13 cellular contexts compared by ENCODE assay signal in the genomic region with DNA sequence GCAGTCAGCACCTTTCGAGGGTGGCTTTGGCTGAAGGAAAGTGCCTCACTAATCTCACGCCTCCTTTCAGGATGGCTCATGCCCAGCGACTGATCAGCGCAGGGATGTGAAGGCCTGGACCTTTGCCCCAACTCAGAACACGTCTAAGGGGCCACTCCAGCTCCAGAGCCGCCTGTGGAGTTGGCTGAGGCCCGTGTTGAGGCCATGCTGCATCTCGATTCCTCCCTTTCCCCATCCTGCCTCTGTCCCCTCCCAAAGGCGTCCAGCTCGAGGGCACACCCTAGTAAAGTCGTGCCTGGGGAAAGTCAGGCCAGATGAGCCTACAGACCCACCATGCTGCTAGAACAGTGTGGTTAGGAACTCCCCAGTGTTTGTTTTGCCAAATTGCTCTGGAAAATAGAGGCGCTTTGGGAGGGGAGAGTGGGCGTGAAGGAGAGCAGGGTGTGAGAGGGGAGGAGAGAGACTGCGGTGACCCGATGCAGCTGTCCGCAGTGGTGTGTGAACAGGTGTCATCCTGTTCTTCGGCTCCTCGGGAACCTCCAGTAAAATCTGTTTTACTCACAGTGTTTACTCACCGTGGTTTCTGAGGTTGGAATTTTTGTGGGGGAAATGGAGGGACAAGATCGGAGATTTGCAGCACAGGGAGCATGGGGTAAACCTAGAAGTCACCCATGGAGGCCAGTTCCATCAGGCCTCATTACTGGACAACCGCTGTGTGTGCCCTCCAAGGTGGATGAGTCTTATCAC.
DNase-seq lines count a peak whose midpoint lies in the region; ATAC-seq and TF ChIP-seq lines count a peak whose summit lies in the region.
"Had no signal": no experiment of that assay in that cellular context is flagged by ENCODE, and none has a peak within 500 bp of the region (broad histone marks: within the 10 kb centered on the region; RNA-seq: fewer than 3 reads in every experiment).

No MANE protein-coding gene starts in this region.

- no peak for TF ChIP-seq POLR2A in uterus (IDR thresholded peaks at IDR 0.05)

- no peak overlapping the region for H3K4me3 ChIP-seq in uterus

- H3K4me1 ChIP-seq in uterus: no peaks in the 10 kb centered on the region
- H3K4me1 ChIP-seq: parathyroid adenoma had no signal

- no peaks in the 10 kb centered on the region for H3K9me3 ChIP-seq in uterus

- H3K27ac ChIP-seq in uterus: peak overlapping the region in 1 of 2 donors; percentile 18
- H3K27ac ChIP-seq: parathyroid adenoma had no signal

- CTCF ChIA-PET in GM10248 (lab: Yijun Ruan, JAX): no interaction called here

- peak; percentile 64; the same call in 2 of the 3 replicates for ATAC-seq in SK-N-SH treated with all-trans-retinoic acid at 6 μM for 48 hours

- no peaks in the 10 kb centered on the region for H3K36me3 ChIP-seq in uterus

- intact Hi-C loops in uterus (cut with DNase I; ENCODE audit: low total_unique reads): no loop called here

- TF ChIP-seq CTCF in uterus (IDR thresholded peaks at IDR 0.05) (no peak), GM10248 (IDR thresholded peaks at IDR 0.05; ENCODE audit: control extremely low read depth, extremely low read depth, low read depth, missing control alignments) (no peak)

- DNase-seq in AG20443 (ENCODE audit: low spot score): peak; percentile 34
- DNase-seq in HT-29 (ENCODE audit: low spot score): peak; percentile 6
- peak; percentile 98 for DNase-seq in myocyte (ENCODE audit: low read depth)
- no peak for DNase-seq in NCI-H187 (lab: John Stamatoyannopoulos, UW)
- DNase-seq in Kasumi-1 (lab: John Stamatoyannopoulos, UW): no peak
- no peak for DNase-seq in uterus
- no peak for DNase-seq in GM10248 (ENCODE audit: extremely low spot score)
- DNase-seq: activated CD4-positive, alpha-beta T cell treated with anti-CD3 and anti-CD28 coated beads, Interleukin-2, amount 50 U/mL, for 48 hours; AML-193; mesendoderm; NCI-H1694 treated with DMSO at 0.1 percent for 48 hours had no signal

- POLR2A ChIA-PET in GM10248 (lab: Yijun Ruan, JAX): no interaction called here

- no peaks in the 10 kb centered on the region for H3K27me3 ChIP-seq in uterus

TF ChIP-seq in SK-N-SH treated with all-trans-retinoic acid at 6 μM for 48 hours, 23 proteins besides CTCF, POLR2A, EP300 and RAD21:
- TF ChIP-seq, protein P1, sequence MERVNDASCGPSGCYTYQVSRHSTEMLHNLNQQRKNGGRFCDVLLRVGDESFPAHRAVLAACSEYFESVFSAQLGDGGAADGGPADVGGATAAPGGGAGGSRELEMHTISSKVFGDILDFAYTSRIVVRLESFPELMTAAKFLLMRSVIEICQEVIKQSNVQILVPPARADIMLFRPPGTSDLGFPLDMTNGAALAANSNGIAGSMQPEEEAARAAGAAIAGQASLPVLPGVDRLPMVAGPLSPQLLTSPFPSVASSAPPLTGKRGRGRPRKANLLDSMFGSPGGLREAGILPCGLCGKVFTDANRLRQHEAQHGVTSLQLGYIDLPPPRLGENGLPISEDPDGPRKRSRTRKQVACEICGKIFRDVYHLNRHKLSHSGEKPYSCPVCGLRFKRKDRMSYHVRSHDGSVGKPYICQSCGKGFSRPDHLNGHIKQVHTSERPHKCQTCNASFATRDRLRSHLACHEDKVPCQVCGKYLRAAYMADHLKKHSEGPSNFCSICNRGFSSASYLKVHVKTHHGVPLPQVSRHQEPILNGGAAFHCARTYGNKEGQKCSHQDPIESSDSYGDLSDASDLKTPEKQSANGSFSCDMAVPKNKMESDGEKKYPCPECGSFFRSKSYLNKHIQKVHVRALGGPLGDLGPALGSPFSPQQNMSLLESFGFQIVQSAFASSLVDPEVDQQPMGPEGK (CRISPR knock-in tag; IDR thresholded peaks at IDR 0.05; ENCODE audit: borderline replicate concordance): no peak
- TF ChIP-seq, protein P2, sequence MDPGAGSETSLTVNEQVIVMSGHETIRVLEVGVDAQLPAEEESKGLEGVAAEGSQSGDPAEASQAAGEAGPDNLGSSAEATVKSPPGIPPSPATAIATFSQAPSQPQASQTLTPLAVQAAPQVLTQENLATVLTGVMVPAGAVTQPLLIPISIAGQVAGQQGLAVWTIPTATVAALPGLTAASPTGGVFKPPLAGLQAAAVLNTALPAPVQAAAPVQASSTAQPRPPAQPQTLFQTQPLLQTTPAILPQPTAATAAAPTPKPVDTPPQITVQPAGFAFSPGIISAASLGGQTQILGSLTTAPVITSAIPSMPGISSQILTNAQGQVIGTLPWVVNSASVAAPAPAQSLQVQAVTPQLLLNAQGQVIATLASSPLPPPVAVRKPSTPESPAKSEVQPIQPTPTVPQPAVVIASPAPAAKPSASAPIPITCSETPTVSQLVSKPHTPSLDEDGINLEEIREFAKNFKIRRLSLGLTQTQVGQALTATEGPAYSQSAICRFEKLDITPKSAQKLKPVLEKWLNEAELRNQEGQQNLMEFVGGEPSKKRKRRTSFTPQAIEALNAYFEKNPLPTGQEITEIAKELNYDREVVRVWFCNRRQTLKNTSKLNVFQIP (CRISPR knock-in tag; IDR thresholded peaks at IDR 0.05; ENCODE audit: borderline replicate concordance, low read depth): no peak
- TF ChIP-seq, protein P3, sequence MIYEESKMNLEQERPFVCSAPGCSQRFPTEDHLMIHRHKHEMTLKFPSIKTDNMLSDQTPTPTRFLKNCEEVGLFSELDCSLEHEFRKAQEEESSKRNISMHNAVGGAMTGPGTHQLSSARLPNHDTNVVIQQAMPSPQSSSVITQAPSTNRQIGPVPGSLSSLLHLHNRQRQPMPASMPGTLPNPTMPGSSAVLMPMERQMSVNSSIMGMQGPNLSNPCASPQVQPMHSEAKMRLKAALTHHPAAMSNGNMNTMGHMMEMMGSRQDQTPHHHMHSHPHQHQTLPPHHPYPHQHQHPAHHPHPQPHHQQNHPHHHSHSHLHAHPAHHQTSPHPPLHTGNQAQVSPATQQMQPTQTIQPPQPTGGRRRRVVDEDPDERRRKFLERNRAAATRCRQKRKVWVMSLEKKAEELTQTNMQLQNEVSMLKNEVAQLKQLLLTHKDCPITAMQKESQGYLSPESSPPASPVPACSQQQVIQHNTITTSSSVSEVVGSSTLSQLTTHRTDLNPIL (CRISPR knock-in tag; IDR thresholded peaks at IDR 0.05; ENCODE audit: low read depth): no peak
- TF ChIP-seq, protein P4, sequence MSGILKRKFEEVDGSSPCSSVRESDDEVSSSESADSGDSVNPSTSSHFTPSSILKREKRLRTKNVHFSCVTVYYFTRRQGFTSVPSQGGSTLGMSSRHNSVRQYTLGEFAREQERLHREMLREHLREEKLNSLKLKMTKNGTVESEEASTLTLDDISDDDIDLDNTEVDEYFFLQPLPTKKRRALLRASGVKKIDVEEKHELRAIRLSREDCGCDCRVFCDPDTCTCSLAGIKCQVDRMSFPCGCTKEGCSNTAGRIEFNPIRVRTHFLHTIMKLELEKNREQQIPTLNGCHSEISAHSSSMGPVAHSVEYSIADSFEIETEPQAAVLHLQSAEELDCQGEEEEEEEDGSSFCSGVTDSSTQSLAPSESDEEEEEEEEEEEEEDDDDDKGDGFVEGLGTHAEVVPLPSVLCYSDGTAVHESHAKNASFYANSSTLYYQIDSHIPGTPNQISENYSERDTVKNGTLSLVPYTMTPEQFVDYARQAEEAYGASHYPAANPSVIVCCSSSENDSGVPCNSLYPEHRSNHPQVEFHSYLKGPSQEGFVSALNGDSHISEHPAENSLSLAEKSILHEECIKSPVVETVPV (CRISPR knock-in tag; IDR thresholded peaks at IDR 0.05): no peak
- TF ChIP-seq SNAI2 (CRISPR knock-in tag; IDR thresholded peaks at IDR 0.05) (no peak), OSR1 (CRISPR knock-in tag; IDR thresholded peaks at IDR 0.05) (no peak), BACH2 (CRISPR knock-in tag; IDR thresholded peaks at IDR 0.05; ENCODE audit: borderline replicate concordance) (no peak), PPARA (CRISPR knock-in tag; IDR thresholded peaks at IDR 0.05; ENCODE audit: borderline replicate concordance) (no peak), CSDC2 (CRISPR knock-in tag; IDR thresholded peaks at IDR 0.05) (no peak), TCF4 (CRISPR knock-in tag; IDR thresholded peaks at IDR 0.05; ENCODE audit: borderline replicate concordance) (no peak), ZNF565 (CRISPR knock-in tag; conservative IDR thresholded peaks at IDR 0.05; ENCODE audit: low read depth) (no peak), ISL1 (CRISPR knock-in tag; IDR thresholded peaks at IDR 0.05) (no peak), ZNF70 (CRISPR knock-in tag; IDR thresholded peaks at IDR 0.05) (no peak), ZNF8 (CRISPR knock-in tag; IDR thresholded peaks at IDR 0.05) (no peak), TOX (CRISPR knock-in tag; IDR thresholded peaks at IDR 0.05; ENCODE audit: borderline replicate concordance) (no peak), ESRRG (CRISPR knock-in tag; IDR thresholded peaks at IDR 0.05) (no peak), GLIS3 (CRISPR knock-in tag; IDR thresholded peaks at IDR 0.05) (no peak), ZC3H10 (CRISPR knock-in tag; IDR thresholded peaks at IDR 0.05) (no peak), RARB (CRISPR knock-in tag; IDR thresholded peaks at IDR 0.05) (no peak)
- TF ChIP-seq, protein P5, sequence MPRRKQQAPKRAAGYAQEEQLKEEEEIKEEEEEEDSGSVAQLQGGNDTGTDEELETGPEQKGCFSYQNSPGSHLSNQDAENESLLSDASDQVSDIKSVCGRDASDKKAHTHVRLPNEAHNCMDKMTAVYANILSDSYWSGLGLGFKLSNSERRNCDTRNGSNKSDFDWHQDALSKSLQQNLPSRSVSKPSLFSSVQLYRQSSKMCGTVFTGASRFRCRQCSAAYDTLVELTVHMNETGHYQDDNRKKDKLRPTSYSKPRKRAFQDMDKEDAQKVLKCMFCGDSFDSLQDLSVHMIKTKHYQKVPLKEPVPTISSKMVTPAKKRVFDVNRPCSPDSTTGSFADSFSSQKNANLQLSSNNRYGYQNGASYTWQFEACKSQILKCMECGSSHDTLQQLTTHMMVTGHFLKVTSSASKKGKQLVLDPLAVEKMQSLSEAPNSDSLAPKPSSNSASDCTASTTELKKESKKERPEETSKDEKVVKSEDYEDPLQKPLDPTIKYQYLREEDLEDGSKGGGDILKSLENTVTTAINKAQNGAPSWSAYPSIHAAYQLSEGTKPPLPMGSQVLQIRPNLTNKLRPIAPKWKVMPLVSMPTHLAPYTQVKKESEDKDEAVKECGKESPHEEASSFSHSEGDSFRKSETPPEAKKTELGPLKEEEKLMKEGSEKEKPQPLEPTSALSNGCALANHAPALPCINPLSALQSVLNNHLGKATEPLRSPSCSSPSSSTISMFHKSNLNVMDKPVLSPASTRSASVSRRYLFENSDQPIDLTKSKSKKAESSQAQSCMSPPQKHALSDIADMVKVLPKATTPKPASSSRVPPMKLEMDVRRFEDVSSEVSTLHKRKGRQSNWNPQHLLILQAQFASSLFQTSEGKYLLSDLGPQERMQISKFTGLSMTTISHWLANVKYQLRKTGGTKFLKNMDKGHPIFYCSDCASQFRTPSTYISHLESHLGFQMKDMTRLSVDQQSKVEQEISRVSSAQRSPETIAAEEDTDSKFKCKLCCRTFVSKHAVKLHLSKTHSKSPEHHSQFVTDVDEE (CRISPR knock-in tag; IDR thresholded peaks at IDR 0.05): no peak

Comparison
In these comparisons a context has a peak if more than half of its experiments do, and no peak if none do; other contexts are left out.
1. DNase-seq: peak in AG20443 (single experiment), HT-29 (single experiment) and myocyte (single experiment); none in NCI-H187 (0 of 2), Kasumi-1 (0 of 2), uterus (0 of 2) and GM10248 (single experiment).